1 cellular context compared by ENCODE assay signal in the genomic region with DNA sequence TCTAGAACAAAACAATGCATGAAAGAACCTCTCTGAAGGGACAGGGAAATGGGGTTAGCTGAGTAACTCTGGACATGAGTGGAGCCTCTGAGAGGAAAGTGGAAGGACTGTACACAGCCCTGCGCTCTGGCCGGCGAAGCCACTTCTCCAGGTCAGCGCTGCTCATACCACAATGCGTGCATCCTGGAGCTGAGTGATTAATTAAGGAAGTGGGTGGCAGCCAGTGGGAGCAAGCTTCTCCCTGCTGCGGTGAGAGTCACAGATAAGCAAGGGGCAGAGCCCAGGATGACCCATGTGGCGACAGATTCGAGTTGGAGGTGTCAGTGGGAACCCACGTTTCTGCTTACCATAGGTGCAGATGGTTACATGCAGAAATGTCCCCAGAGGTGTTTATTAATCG.
TF ChIP-seq lines count a peak whose summit lies in the region.

No MANE protein-coding gene starts in this region.

TF ChIP-seq in K562, 482 proteins besides CTCF, POLR2A, EP300 and RAD21 (continued from another document):
- TF ChIP-seq, protein P1, sequence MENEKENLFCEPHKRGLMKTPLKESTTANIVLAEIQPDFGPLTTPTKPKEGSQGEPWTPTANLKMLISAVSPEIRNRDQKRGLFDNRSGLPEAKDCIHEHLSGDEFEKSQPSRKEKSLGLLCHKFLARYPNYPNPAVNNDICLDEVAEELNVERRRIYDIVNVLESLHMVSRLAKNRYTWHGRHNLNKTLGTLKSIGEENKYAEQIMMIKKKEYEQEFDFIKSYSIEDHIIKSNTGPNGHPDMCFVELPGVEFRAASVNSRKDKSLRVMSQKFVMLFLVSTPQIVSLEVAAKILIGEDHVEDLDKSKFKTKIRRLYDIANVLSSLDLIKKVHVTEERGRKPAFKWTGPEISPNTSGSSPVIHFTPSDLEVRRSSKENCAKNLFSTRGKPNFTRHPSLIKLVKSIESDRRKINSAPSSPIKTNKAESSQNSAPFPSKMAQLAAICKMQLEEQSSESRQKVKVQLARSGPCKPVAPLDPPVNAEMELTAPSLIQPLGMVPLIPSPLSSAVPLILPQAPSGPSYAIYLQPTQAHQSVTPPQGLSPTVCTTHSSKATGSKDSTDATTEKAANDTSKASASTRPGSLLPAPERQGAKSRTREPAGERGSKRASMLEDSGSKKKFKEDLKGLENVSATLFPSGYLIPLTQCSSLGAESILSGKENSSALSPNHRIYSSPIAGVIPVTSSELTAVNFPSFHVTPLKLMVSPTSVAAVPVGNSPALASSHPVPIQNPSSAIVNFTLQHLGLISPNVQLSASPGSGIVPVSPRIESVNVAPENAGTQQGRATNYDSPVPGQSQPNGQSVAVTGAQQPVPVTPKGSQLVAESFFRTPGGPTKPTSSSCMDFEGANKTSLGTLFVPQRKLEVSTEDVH (IDR thresholded peaks at IDR 0.05; ENCODE audit: low read depth, partially characterized antibody): no peak
- TF ChIP-seq ZNF551 (CRISPR knock-in tag; IDR thresholded peaks at IDR 0.05): no peak
- TF ChIP-seq ZNF830 (CRISPR knock-in tag; IDR thresholded peaks at IDR 0.05): no peak
- 0 out of 2 replicates have a peak, but pooled peaks have one; percentile 3 for TF ChIP-seq CREM (IDR thresholded peaks at IDR 0.05; ENCODE audit: low read depth)
- TF ChIP-seq MCM3 (IDR thresholded peaks at IDR 0.05): no peak
- TF ChIP-seq, protein P2, sequence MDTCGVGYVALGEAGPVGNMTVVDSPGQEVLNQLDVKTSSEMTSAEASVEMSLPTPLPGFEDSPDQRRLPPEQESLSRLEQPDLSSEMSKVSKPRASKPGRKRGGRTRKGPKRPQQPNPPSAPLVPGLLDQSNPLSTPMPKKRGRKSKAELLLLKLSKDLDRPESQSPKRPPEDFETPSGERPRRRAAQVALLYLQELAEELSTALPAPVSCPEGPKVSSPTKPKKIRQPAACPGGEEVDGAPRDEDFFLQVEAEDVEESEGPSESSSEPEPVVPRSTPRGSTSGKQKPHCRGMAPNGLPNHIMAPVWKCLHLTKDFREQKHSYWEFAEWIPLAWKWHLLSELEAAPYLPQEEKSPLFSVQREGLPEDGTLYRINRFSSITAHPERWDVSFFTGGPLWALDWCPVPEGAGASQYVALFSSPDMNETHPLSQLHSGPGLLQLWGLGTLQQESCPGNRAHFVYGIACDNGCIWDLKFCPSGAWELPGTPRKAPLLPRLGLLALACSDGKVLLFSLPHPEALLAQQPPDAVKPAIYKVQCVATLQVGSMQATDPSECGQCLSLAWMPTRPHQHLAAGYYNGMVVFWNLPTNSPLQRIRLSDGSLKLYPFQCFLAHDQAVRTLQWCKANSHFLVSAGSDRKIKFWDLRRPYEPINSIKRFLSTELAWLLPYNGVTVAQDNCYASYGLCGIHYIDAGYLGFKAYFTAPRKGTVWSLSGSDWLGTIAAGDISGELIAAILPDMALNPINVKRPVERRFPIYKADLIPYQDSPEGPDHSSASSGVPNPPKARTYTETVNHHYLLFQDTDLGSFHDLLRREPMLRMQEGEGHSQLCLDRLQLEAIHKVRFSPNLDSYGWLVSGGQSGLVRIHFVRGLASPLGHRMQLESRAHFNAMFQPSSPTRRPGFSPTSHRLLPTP (IDR thresholded peaks at IDR 0.05; ENCODE audit: borderline replicate concordance, extremely low read depth, insufficient read length): no peak
- TF ChIP-seq, protein P3, sequence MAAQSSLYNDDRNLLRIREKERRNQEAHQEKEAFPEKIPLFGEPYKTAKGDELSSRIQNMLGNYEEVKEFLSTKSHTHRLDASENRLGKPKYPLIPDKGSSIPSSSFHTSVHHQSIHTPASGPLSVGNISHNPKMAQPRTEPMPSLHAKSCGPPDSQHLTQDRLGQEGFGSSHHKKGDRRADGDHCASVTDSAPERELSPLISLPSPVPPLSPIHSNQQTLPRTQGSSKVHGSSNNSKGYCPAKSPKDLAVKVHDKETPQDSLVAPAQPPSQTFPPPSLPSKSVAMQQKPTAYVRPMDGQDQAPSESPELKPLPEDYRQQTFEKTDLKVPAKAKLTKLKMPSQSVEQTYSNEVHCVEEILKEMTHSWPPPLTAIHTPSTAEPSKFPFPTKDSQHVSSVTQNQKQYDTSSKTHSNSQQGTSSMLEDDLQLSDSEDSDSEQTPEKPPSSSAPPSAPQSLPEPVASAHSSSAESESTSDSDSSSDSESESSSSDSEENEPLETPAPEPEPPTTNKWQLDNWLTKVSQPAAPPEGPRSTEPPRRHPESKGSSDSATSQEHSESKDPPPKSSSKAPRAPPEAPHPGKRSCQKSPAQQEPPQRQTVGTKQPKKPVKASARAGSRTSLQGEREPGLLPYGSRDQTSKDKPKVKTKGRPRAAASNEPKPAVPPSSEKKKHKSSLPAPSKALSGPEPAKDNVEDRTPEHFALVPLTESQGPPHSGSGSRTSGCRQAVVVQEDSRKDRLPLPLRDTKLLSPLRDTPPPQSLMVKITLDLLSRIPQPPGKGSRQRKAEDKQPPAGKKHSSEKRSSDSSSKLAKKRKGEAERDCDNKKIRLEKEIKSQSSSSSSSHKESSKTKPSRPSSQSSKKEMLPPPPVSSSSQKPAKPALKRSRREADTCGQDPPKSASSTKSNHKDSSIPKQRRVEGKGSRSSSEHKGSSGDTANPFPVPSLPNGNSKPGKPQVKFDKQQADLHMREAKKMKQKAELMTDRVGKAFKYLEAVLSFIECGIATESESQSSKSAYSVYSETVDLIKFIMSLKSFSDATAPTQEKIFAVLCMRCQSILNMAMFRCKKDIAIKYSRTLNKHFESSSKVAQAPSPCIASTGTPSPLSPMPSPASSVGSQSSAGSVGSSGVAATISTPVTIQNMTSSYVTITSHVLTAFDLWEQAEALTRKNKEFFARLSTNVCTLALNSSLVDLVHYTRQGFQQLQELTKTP (IDR thresholded peaks at IDR 0.05; ENCODE audit: low read depth in 1 of 2, partially characterized antibody in 2 of 2): no peak
- TF ChIP-seq, protein P4, sequence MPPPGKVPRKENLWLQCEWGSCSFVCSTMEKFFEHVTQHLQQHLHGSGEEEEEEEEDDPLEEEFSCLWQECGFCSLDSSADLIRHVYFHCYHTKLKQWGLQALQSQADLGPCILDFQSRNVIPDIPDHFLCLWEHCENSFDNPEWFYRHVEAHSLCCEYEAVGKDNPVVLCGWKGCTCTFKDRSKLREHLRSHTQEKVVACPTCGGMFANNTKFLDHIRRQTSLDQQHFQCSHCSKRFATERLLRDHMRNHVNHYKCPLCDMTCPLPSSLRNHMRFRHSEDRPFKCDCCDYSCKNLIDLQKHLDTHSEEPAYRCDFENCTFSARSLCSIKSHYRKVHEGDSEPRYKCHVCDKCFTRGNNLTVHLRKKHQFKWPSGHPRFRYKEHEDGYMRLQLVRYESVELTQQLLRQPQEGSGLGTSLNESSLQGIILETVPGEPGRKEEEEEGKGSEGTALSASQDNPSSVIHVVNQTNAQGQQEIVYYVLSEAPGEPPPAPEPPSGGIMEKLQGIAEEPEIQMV (tag; conservative IDR thresholded peaks at IDR 0.05; ENCODE audit: low read depth): no peak
- TF ChIP-seq, protein P5, sequence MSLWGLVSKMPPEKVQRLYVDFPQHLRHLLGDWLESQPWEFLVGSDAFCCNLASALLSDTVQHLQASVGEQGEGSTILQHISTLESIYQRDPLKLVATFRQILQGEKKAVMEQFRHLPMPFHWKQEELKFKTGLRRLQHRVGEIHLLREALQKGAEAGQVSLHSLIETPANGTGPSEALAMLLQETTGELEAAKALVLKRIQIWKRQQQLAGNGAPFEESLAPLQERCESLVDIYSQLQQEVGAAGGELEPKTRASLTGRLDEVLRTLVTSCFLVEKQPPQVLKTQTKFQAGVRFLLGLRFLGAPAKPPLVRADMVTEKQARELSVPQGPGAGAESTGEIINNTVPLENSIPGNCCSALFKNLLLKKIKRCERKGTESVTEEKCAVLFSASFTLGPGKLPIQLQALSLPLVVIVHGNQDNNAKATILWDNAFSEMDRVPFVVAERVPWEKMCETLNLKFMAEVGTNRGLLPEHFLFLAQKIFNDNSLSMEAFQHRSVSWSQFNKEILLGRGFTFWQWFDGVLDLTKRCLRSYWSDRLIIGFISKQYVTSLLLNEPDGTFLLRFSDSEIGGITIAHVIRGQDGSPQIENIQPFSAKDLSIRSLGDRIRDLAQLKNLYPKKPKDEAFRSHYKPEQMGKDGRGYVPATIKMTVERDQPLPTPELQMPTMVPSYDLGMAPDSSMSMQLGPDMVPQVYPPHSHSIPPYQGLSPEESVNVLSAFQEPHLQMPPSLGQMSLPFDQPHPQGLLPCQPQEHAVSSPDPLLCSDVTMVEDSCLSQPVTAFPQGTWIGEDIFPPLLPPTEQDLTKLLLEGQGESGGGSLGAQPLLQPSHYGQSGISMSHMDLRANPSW (CRISPR knock-in tag; IDR thresholded peaks at IDR 0.05): no peak
- no peak for TF ChIP-seq TARDBP (IDR thresholded peaks at IDR 0.05)
- peak; percentile 64 for TF ChIP-seq TCF3 (CRISPR knock-in tag; IDR thresholded peaks at IDR 0.05)
- TF ChIP-seq, protein P6, sequence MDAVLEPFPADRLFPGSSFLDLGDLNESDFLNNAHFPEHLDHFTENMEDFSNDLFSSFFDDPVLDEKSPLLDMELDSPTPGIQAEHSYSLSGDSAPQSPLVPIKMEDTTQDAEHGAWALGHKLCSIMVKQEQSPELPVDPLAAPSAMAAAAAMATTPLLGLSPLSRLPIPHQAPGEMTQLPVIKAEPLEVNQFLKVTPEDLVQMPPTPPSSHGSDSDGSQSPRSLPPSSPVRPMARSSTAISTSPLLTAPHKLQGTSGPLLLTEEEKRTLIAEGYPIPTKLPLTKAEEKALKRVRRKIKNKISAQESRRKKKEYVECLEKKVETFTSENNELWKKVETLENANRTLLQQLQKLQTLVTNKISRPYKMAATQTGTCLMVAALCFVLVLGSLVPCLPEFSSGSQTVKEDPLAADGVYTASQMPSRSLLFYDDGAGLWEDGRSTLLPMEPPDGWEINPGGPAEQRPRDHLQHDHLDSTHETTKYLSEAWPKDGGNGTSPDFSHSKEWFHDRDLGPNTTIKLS (IDR thresholded peaks at IDR 0.05; ENCODE audit: borderline replicate concordance, low read depth): no peak
- TF ChIP-seq STAT5A (IDR thresholded peaks at IDR 0.05; ENCODE audit: borderline replicate concordance, low read length): no peak
- TF ChIP-seq CSDE1 (IDR thresholded peaks at IDR 0.05): no peak
- no peak for TF ChIP-seq RBBP5 (IDR thresholded peaks at IDR 0.05; ENCODE audit: borderline replicate concordance, insufficient read depth, low read length, poor library complexity, severe bottlenecking)
- TF ChIP-seq TRIM28 (IDR thresholded peaks at IDR 0.05): no peak
- no peak for TF ChIP-seq FOXK2 (conservative IDR thresholded peaks at IDR 0.05 in 1 of 2, IDR thresholded peaks at IDR 0.05 in 1 of 2; ENCODE audit: low read depth in 2 of 2)
- TF ChIP-seq ZNF253 (CRISPR knock-in tag; conservative IDR thresholded peaks at IDR 0.05): no peak
- 0 out of 2 replicates have a peak, but pooled peaks have one; percentile 35 for TF ChIP-seq SPI1 (IDR thresholded peaks at IDR 0.05; ENCODE audit: borderline replicate concordance, low read depth, low read length)
- TF ChIP-seq SMAD1 (IDR thresholded peaks at IDR 0.05; ENCODE audit: low read depth, low read length, partially characterized antibody): no peak
- no peak for TF ChIP-seq CTBP1 (IDR thresholded peaks at IDR 0.05; ENCODE audit: borderline replicate concordance)
- TF ChIP-seq TFAM (CRISPR knock-in tag; conservative IDR thresholded peaks at IDR 0.05): no peak
- TF ChIP-seq U2AF2 (optimal IDR thresholded peaks at IDR 0.05; ENCODE audit: low read depth, low read length): no peak
- TF ChIP-seq ZSCAN29 (IDR thresholded peaks at IDR 0.05): no peak
- no peak for TF ChIP-seq ZNF24 (IDR thresholded peaks at IDR 0.05)
- TF ChIP-seq, protein P7, sequence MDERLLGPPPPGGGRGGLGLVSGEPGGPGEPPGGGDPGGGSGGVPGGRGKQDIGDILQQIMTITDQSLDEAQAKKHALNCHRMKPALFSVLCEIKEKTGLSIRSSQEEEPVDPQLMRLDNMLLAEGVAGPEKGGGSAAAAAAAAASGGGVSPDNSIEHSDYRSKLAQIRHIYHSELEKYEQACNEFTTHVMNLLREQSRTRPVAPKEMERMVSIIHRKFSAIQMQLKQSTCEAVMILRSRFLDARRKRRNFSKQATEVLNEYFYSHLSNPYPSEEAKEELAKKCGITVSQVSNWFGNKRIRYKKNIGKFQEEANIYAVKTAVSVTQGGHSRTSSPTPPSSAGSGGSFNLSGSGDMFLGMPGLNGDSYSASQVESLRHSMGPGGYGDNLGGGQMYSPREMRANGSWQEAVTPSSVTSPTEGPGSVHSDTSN (CRISPR knock-in tag; IDR thresholded peaks at IDR 0.05; ENCODE audit: low read depth): no peak
- TF ChIP-seq, protein P7 (tag; conservative IDR thresholded peaks at IDR 0.05; ENCODE audit: low read depth): no peak
- TF ChIP-seq, protein P8, sequence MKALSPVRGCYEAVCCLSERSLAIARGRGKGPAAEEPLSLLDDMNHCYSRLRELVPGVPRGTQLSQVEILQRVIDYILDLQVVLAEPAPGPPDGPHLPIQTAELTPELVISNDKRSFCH (CRISPR knock-in tag; IDR thresholded peaks at IDR 0.05): no peak
- TF ChIP-seq, protein P8 (tag; IDR thresholded peaks at IDR 0.05): no peak
- TF ChIP-seq, protein P9, sequence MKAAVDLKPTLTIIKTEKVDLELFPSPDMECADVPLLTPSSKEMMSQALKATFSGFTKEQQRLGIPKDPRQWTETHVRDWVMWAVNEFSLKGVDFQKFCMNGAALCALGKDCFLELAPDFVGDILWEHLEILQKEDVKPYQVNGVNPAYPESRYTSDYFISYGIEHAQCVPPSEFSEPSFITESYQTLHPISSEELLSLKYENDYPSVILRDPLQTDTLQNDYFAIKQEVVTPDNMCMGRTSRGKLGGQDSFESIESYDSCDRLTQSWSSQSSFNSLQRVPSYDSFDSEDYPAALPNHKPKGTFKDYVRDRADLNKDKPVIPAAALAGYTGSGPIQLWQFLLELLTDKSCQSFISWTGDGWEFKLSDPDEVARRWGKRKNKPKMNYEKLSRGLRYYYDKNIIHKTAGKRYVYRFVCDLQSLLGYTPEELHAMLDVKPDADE (conservative IDR thresholded peaks at IDR 0.05; ENCODE audit: control insufficient read depth, low read depth, low read length): no peak
